ENCODE assay signal across 16 cellular contexts in genomic region chr4:128483816-128484215, GRCh38.
DNase-seq lines count a peak whose midpoint lies in the region; ATAC-seq and TF ChIP-seq lines count a peak whose summit lies in the region.
"Had no signal": no experiment of that assay in that cellular context is flagged by ENCODE, and none has a peak within 500 bp of the region (broad histone marks: within the 10 kb centered on the region; RNA-seq: fewer than 3 reads in every experiment).

No MANE protein-coding gene starts in this region.

- ATAC-seq in SK-N-SH treated with all-trans-retinoic acid at 6 μM for 48 hours (peak; percentile 94), sciatic nerve (peak; percentile 88), HG03196 (IDR thresholded peaks at IDR 0.05; ENCODE audit: unreplicated experiment) (no peak), HG03469 (IDR thresholded peaks at IDR 0.05; ENCODE audit: unreplicated experiment) (no peak)
- ATAC-seq: activated CD4-positive, alpha-beta T cell treated with anti-CD3 and anti-CD28 coated beads for 36 hours; naive thymus-derived CD8-positive, alpha-beta T cell had no signal

- DNase-seq in GM03348 (ENCODE audit: low spot score) (peak; percentile 82), epidermal melanocyte (ENCODE audit: insufficient read length, low spot score) (peak; percentile 46), sciatic nerve (ENCODE audit: low spot score) (no peak), NCI-H1694 (lab: John Stamatoyannopoulos, UW) (no peak)
- DNase-seq: activated CD4-positive, alpha-beta T cell treated with anti-CD3 and anti-CD28 coated beads for 36 hours; activated effector memory CD4-positive, alpha-beta T cell treated with anti-CD3 and anti-CD28 coated beads, Interleukin-2, amount 50 U/mL, for 16 hours; DMS79 treated with DMSO at 0.1 percent for 48 hours; head of caudate nucleus; Kasumi-1; naive thymus-derived CD8-positive, alpha-beta T cell; NCI-H1105 treated with DMSO at 0.1 percent for 48 hours; SHP77; transverse colon had no signal

- intact Hi-C loops in sciatic nerve (cut with DNase I), result no loop called here

TF ChIP-seq in SK-N-SH treated with all-trans-retinoic acid at 6 μM for 48 hours, 23 proteins besides CTCF, POLR2A, EP300 and RAD21:
- TF ChIP-seq RARB (CRISPR knock-in tag; IDR thresholded peaks at IDR 0.05) (no peak), TCF4 (CRISPR knock-in tag; IDR thresholded peaks at IDR 0.05; ENCODE audit: borderline replicate concordance) (peak; percentile 54; the same call in 1 of the 2 replicates)
TF ChIP-seq in SK-N-SH treated with all-trans-retinoic acid at 6 μM for 48 hours: peak in this region for 1.

Comparison
In these comparisons a context has a peak if more than half of its experiments do, and no peak if none do; other contexts are left out.
1. DNase-seq: peak in GM03348 (single experiment) and epidermal melanocyte (single experiment); none in sciatic nerve (single experiment) and NCI-H1694 (single experiment).
2. ATAC-seq: peak in SK-N-SH treated with all-trans-retinoic acid at 6 μM for 48 hours (single experiment) and sciatic nerve (single experiment); none in HG03196 (single experiment) and HG03469 (single experiment).